Comparison of ENCODE assay signal across 14 cellular contexts in the genomic region with DNA sequence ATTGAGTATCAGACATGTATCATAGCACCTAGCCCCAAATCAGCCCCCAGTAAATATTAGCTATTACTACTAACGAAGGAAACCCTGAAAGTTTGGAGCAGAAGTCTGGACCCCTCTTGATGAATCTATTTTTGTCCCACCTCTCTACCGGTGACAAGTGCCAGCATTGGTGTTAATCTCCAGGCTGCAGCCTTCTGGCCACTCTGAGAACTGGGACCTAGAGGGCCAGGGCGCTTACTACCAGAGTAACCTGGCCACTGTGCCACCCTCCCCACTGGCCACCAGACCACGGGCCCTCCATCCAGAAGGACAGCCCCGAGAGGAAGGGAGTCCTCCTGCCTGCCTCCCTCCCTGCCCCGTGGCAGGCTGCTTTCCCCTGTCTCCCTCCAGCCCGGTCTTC. TPM values are rescaled to one million over a fixed set of nuclear protein-coding genes. Genes with fewer than 3 reads are reported as not detected.
A peak's percentile ranks its signal among the peaks of the same experiment; 100 is the strongest.
DNase-seq lines count a peak whose midpoint lies in the region; ATAC-seq and TF ChIP-seq lines count a peak whose summit lies in the region.
"Had no signal": no experiment of that assay in that cellular context is flagged by ENCODE, and none has a peak within 500 bp of the region (broad histone marks: within the 10 kb centered on the region; RNA-seq: fewer than 3 reads in every experiment).

No MANE protein-coding gene starts in this region.

- intact Hi-C loops in Right ventricle myocardium inferior (cut with DNase I), result no loop called here
- intact Hi-C loops in psoas muscle (cut with DNase I), result no loop called here

- H3K4ac ChIP-seq in mesendoderm (ENCODE audit: low read depth, low read length), result no peak overlapping the region

- H2BK120ac ChIP-seq in mesendoderm (ENCODE audit: low read depth, low read length), result no peak overlapping the region

- H3K79me1 ChIP-seq in mesendoderm (ENCODE audit: low read length), result no peaks in the 10 kb centered on the region

- H2BK5ac ChIP-seq in mesendoderm (ENCODE audit: low read length), result no peak overlapping the region

- H3K4me3 ChIP-seq in cardiac muscle cell (no peak overlapping the region), iPS-15b (ENCODE audit: low read depth, low read length) (no peak overlapping the region), psoas muscle (peak overlapping the region; percentile 38), mesendoderm (ENCODE audit: low read length) (no peak overlapping the region)
- H3K4me3 ChIP-seq: body of pancreas had no signal

- H3K27ac ChIP-seq in cardiac muscle cell (peak overlapping the region; percentile 93), psoas muscle (no peak overlapping the region), mesendoderm (ENCODE audit: low read depth, low read length) (no peak overlapping the region)
- H3K27ac ChIP-seq: body of pancreas, KMS-11 had no signal

- no peak overlapping the region for H2BK15ac ChIP-seq in mesendoderm (replicated peaks; ENCODE audit: low read depth)

- no peaks in the 10 kb centered on the region for H3K79me2 ChIP-seq in mesendoderm (ENCODE audit: control insufficient read depth, insufficient read depth, low read length)

- no peak overlapping the region for H3K56ac ChIP-seq in mesendoderm (ENCODE audit: low read length)

- no peak overlapping the region for H3K23ac ChIP-seq in mesendoderm (ENCODE audit: low read length)

- peak in 1 of 2 donors; percentile 56 for DNase-seq in cardiac muscle cell (ENCODE audit: low read depth in 1 of 2, low spot score in 1 of 2)
- DNase-seq in Right ventricle myocardium inferior (ENCODE audit: missing footprints), result no peak
- DNase-seq in psoas muscle, result no peak
- no peak for DNase-seq in mesendoderm
- no peak for DNase-seq in stimulated activated CD4-positive, alpha-beta T cell treated with anti-CD3 and anti-CD28 coated beads, Interleukin-4, amount 100 ng/mL, for 4 hours
- no peak for DNase-seq in amniotic stem cell (lab: John Stamatoyannopoulos, UW)
- DNase-seq: activated CD4-positive, alpha-beta T cell treated with anti-CD3 and anti-CD28 coated beads, Interleukin-2, amount 50 U/mL, for 48 hours; NCI-H1694 had no signal

- no peaks in the 10 kb centered on the region for H3K27me3 ChIP-seq in cardiac muscle cell
- no peaks in the 10 kb centered on the region for H3K27me3 ChIP-seq in iPS-15b (ENCODE audit: control insufficient read depth, insufficient read depth, low read length)
- H3K27me3 ChIP-seq in psoas muscle (ENCODE audit: insufficient read depth in 3 of 3, low read length in 2 of 3), result no peaks in the 10 kb centered on the region
- no peaks in the 10 kb centered on the region for H3K27me3 ChIP-seq in mesendoderm (ENCODE audit: insufficient read depth, low read length, poor library complexity)
- H3K27me3 ChIP-seq: body of pancreas had no signal

- H3K9ac ChIP-seq in iPS-15b (ENCODE audit: low read depth, low read length) (peak overlapping the region; percentile 12), mesendoderm (ENCODE audit: low read length) (no peak overlapping the region)
- H3K9ac ChIP-seq: KMS-11 had no signal

- WGBS in psoas muscle, 3 donors, result 33 to 51% (median 41%) methylated on average over 7 of the region's 7 CpGs
- WGBS in mesendoderm (ENCODE audit: extremely low coverage, insufficient coverage, low lambda C conversion rate), result no CpG with 5 or more reads among the region's 7 CpGs

- H3K18ac ChIP-seq in mesendoderm (ENCODE audit: low read length), result no peak overlapping the region

- peaks cover 32% of the 10 kb centered on the region for H3K4me1 ChIP-seq in cardiac muscle cell (ENCODE audit: low read depth)
- peaks cover 10% of the 10 kb centered on the region for H3K4me1 ChIP-seq in iPS-15b (ENCODE audit: control insufficient read depth, insufficient read depth, low read length)
- no peaks in the 10 kb centered on the region for H3K4me1 ChIP-seq in psoas muscle
- no peaks in the 10 kb centered on the region for H3K4me1 ChIP-seq in mesendoderm (ENCODE audit: control insufficient read depth, low read depth, low read length)
- H3K4me1 ChIP-seq: body of pancreas had no signal

- H4K8ac ChIP-seq in mesendoderm (ENCODE audit: low read depth, low read length), result no peak overlapping the region

- H4K5ac ChIP-seq in mesendoderm (ENCODE audit: low read length), result no peak overlapping the region

- H3K36me3 ChIP-seq in cardiac muscle cell (no peaks in the 10 kb centered on the region), iPS-15b (ENCODE audit: control insufficient read depth, insufficient read depth, low read length) (no peaks in the 10 kb centered on the region), psoas muscle (ENCODE audit: insufficient read depth in 1 of 2, low read depth in 1 of 2) (no peaks in the 10 kb centered on the region), mesendoderm (ENCODE audit: control insufficient read depth, insufficient read depth, low read length) (no peaks in the 10 kb centered on the region)

- H3K9me3 ChIP-seq in cardiac muscle cell (ENCODE audit: low read depth) (no peaks in the 10 kb centered on the region), iPS-15b (ENCODE audit: control insufficient read depth, insufficient read depth, low read length) (no peaks in the 10 kb centered on the region), psoas muscle (no peaks in the 10 kb centered on the region)
- H3K9me3 ChIP-seq: body of pancreas had no signal

- TF ChIP-seq CTCF in cardiac muscle cell (IDR thresholded peaks at IDR 0.05; ENCODE audit: low read depth, low read length), result no peak
- TF ChIP-seq CTCF in psoas muscle (IDR thresholded peaks at IDR 0.05), result no peak

- ATAC-seq in Right ventricle myocardium inferior (no peak), psoas muscle (no peak), HG03159 (IDR thresholded peaks at IDR 0.05; ENCODE audit: unreplicated experiment) (no peak)
- ATAC-seq: body of pancreas had no signal

- no peak overlapping the region for H3K4me2 ChIP-seq in mesendoderm (ENCODE audit: low read length)
- H3K4me2 ChIP-seq: KMS-11 had no signal

- H2AK5ac ChIP-seq in mesendoderm (ENCODE audit: low read length), result no peak overlapping the region

RNA-seq across cellular contexts. Expression of a gene that starts 0.3 kb away (rescaled TPM):
- total RNA-seq in cardiac muscle cell (1.9 and 2.9 TPM in 2 replicates), Right ventricle myocardium inferior (0.76 TPM), psoas muscle (under 1 TPM; 0.12 to 0.38 (median 0.24) TPM)
- polyA plus RNA-seq in cardiac muscle cell (2.9 and 3.9 TPM in 2 replicates), psoas muscle (under 1 TPM; 0.23 to 0.42 (median 0.25) TPM)
- polyA plus RNA-seq in mesendoderm (2013, experiment 1 of 2), result 0.48 TPM
- polyA plus RNA-seq in mesendoderm (2013, experiment 2 of 2), result 0.42 TPM
- total RNA-seq: A673, lung microvascular endothelial cell had no signal
